Comparison of ENCODE assay signal across 10 cellular contexts in genomic region chr20:36969478-36970186, GRCh38. TPM values are rescaled to one million over a fixed set of nuclear protein-coding genes. Genes with fewer than 3 reads are reported as not detected.
DNase-seq lines count a peak whose midpoint lies in the region; ATAC-seq and TF ChIP-seq lines count a peak whose summit lies in the region.
"Had no signal": no experiment of that assay in that cellular context is flagged by ENCODE, and none has a peak within 500 bp of the region (broad histone marks: within the 10 kb centered on the region; RNA-seq: fewer than 3 reads in every experiment).

No MANE protein-coding gene starts in this region.

- H3K27ac ChIP-seq in lower lobe of right lung, result peak overlapping the region; percentile 62
- H3K27ac ChIP-seq in transverse colon, result peak overlapping the region; percentile 12 to 47 (median 29)

- 78 to 87% methylated on average over 10 of the region's 10 CpGs for WGBS in transverse colon (ENCODE audit: low coverage in 1 of 2), 2 donors

- intact Hi-C loops in Right ventricle myocardium superior (cut with DNase I), result no loop called here
- intact Hi-C loops in cardiac septum (cut with DNase I), result no loop called here
- intact Hi-C loops in lower lobe of right lung (cut with DNase I), result no loop called here
- intact Hi-C loops in transverse colon (cut with DNase I; ENCODE audit: low total_unique reads), result no loop called here

- H3K9me3 ChIP-seq in lower lobe of right lung (no peaks in the 10 kb centered on the region), transverse colon (no peaks in the 10 kb centered on the region)

- DNase-seq in Right ventricle myocardium superior (no peak), cardiac septum (ENCODE audit: low spot score) (no peak), lower lobe of right lung (no peak), transverse colon (no peak), dedifferentiated amniotic fluid mesenchymal stem cell (ENCODE audit: extremely low spot score) (no peak), GM20000 (ENCODE audit: low spot score) (no peak)
- peak; percentile 24 for DNase-seq in activated effector memory CD4-positive, alpha-beta T cell treated with Interleukin-2 at 50 U/mL for 16 hours
- DNase-seq: erythroblast, NCI-H2107 had no signal

- H3K4me3 ChIP-seq in lower lobe of right lung (no peak overlapping the region), transverse colon (no peak overlapping the region)

- no peak for TF ChIP-seq EP300 in transverse colon (IDR thresholded peaks at IDR 0.05; ENCODE audit: low read depth)

- H3K4me1 ChIP-seq in lower lobe of right lung (peaks cover 15% of the 10 kb centered on the region), transverse colon (peaks cover 0 to 5% (median 0%) of the 10 kb centered on the region in 4 donors)

- no peak for TF ChIP-seq POLR2A in transverse colon (IDR thresholded peaks at IDR 0.05)

- H3K36me3 ChIP-seq in lower lobe of right lung (no peaks in the 10 kb centered on the region), transverse colon (no peaks in the 10 kb centered on the region)

- ATAC-seq in Right ventricle myocardium superior (ENCODE audit: poor library complexity) (peak; percentile 51), lower lobe of right lung (peak; percentile 26 to 60), HG02623 (IDR thresholded peaks at IDR 0.05; ENCODE audit: unreplicated experiment) (no peak)

- H3K27me3 ChIP-seq in lower lobe of right lung (ENCODE audit: low read depth) (no peaks in the 10 kb centered on the region), transverse colon (no peaks in the 10 kb centered on the region)

- TF ChIP-seq CTCF in lower lobe of right lung (IDR thresholded peaks at IDR 0.05) (no peak), transverse colon (IDR thresholded peaks at IDR 0.05) (no peak), GM20000 (IDR thresholded peaks at IDR 0.05; ENCODE audit: extremely low read depth, missing control alignments) (no peak)

- in situ Hi-C loops in transverse colon (cut with MboI; ENCODE audit: low pct_ligation_motif_present in 1 of 4, low pct_unique_long_range_greater_than_20kb in 1 of 4, low sequenced_read_pairs in 3 of 4), result no loop called here

RNA-seq across cellular contexts. Expression of gene SAMHD1, which starts 18.1 kb away (rescaled TPM):
- 44.1 TPM for total RNA-seq in Right ventricle myocardium superior
- 20.7 TPM for total RNA-seq in cardiac septum
- 293 TPM for total RNA-seq in lower lobe of right lung
- total RNA-seq in transverse colon, result 10 to 100 TPM; 40.6 to 96.9 (median 70.6) TPM
